Comparison of ENCODE assay signal across 14 cellular contexts in genomic region chr19:4566402-4567051, GRCh38.
DNase-seq lines count a peak whose midpoint lies in the region; ATAC-seq and TF ChIP-seq lines count a peak whose summit lies in the region.
"Had no signal": no experiment of that assay in that cellular context is flagged by ENCODE, and none has a peak within 500 bp of the region (broad histone marks: within the 10 kb centered on the region; RNA-seq: fewer than 3 reads in every experiment).

No MANE protein-coding gene starts in this region.

- H3K36me3 ChIP-seq in WERI-Rb-1 = no peaks in the 10 kb centered on the region
- H3K36me3 ChIP-seq: transverse colon had no signal

- ATAC-seq in HG03139 (IDR thresholded peaks at IDR 0.05; ENCODE audit: unreplicated experiment) = no peak
- no peak for ATAC-seq in HG03520 (IDR thresholded peaks at IDR 0.05; ENCODE audit: unreplicated experiment)

- peak overlapping the region; percentile 50 for H3K27ac ChIP-seq in WERI-Rb-1
- H3K27ac ChIP-seq: transverse colon had no signal

- DNase-seq in COLO668 (lab: John Stamatoyannopoulos, UW; ENCODE audit: unreplicated experiment) = peak; percentile 82
- peak; percentile 94 for DNase-seq in DMS 273 (lab: John Stamatoyannopoulos, UW; ENCODE audit: unreplicated experiment)
- DNase-seq in WERI-Rb-1 = peak; percentile 66
- DNase-seq: activated CD4-positive, alpha-beta memory T cell treated with anti-CD3 and anti-CD28 coated beads, Interleukin-2, amount 10 ng/mL, durations not matched to agents 7 days and 5 days; activated naive CD4-positive, alpha-beta T cell treated with anti-CD3 and anti-CD28 coated beads, Interleukin-2, amount 50 U/mL, for 16 hours; activated T-cell treated with anti-CD3 and anti-CD28 coated beads, Interleukin-2, amount 50 U/mL, for 24 hours; mesendoderm; NCI-H2029 treated with DMSO at 0.1 percent for 48 hours; NK-92 treated with Interleukin-12 subunit alpha and Interleukin-12 subunit beta, amount 100 ng/mL, for 24 hours; stimulated activated CD4-positive, alpha-beta T cell treated with anti-CD3 and anti-CD28 coated beads, Interleukin-15, amount 100 ng/mL, for 24 hours; stimulated activated naive CD4-positive, alpha-beta T cell; transverse colon had no signal

- no peaks in the 10 kb centered on the region for H3K9me3 ChIP-seq in WERI-Rb-1 (ENCODE audit: severe bottlenecking)
- H3K9me3 ChIP-seq: transverse colon had no signal

- no peak for TF ChIP-seq CTCF in WERI-Rb-1 (IDR thresholded peaks at IDR 0.05; ENCODE audit: low read depth, low read length)

- H3K27me3 ChIP-seq in WERI-Rb-1 (ENCODE audit: insufficient read depth, low read depth, severe bottlenecking) = no peaks in the 10 kb centered on the region

- H3K4me3 ChIP-seq in WERI-Rb-1 (ENCODE audit: low read depth, low read length) = no peak overlapping the region
- H3K4me3 ChIP-seq: transverse colon had no signal
